ENCODE assay signal across 12 cellular contexts in the genomic region with DNA sequence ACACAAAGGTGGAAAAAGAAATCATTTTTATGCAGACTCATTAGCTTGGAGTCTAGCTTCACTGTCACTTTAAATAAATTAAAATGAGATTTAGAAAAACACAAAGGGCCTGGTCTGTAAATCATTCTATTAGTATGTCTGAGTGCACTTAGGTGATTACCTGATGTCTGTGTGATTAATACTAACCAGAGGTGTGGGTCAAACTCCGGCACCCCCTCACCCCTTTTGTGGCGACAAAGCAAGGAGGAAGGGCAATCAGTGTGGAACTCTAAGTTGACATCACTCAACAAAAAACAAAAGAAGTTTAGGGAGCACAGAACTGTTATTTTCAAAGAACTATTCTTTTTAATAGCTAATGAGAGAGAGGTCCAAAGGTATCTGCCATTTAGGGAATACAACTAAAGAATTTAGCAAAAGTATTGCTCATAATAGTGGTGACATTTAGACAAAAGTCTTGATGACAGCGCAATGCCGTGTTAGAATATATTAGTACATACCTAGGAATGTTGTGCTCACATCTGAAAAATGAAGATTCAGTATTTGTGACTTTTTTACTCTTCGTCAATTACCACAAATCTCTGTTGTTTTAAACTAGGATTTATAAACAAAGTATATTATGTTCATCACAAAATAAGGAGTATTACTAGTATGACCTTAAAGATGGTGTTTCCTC.
A peak's percentile ranks its signal among the peaks of the same experiment; 100 is the strongest.
DNase-seq lines count a peak whose midpoint lies in the region; ATAC-seq and TF ChIP-seq lines count a peak whose summit lies in the region.
"Had no signal": no experiment of that assay in that cellular context is flagged by ENCODE, and none has a peak within 500 bp of the region (broad histone marks: within the 10 kb centered on the region; RNA-seq: fewer than 3 reads in every experiment).

No MANE protein-coding gene starts in this region.

- intact Hi-C loops in tibial artery (cut with DNase I; ENCODE audit: low total_unique reads), result no loop called here

- H3K4me3 Mint-ChIP-seq in activated T-cell treated with anti-CD3 and anti-CD28 coated beads, Interleukin-2, amount 50 U/mL, for 24 hours, result no peak overlapping the region
- H3K4me3 Mint-ChIP-seq in memory B cell, result no peak overlapping the region

- H3K4me1 Mint-ChIP-seq in activated T-cell treated with anti-CD3 and anti-CD28 coated beads, Interleukin-2, amount 50 U/mL, for 24 hours (ENCODE audit: low read depth), result peaks cover 69% of the 10 kb centered on the region
- H3K4me1 Mint-ChIP-seq in memory B cell, result peaks cover 54% of the 10 kb centered on the region

- no peak for TF ChIP-seq CTCF in brain microvascular endothelial cell (IDR thresholded peaks at IDR 0.05; ENCODE audit: low read depth, low read length, missing control alignments)
- no peak for TF ChIP-seq CTCF in tibial artery (IDR thresholded peaks at IDR 0.05)

- no peak for DNase-seq in activated T-cell treated with anti-CD3 and anti-CD28 coated beads, Interleukin-2, amount 50 U/mL, for 24 hours
- no peak for DNase-seq in activated T-cell treated with anti-CD3 and anti-CD28 coated beads for 4 hours
- DNase-seq in brain microvascular endothelial cell, result no peak
- DNase-seq in memory B cell (ENCODE audit: low spot score in 2 of 2), result no peak
- DNase-seq in tibial artery, result no peak
- no peak for DNase-seq in NCI-H1048 (lab: John Stamatoyannopoulos, UW)
- DNase-seq: activated CD4-positive, alpha-beta T cell treated with anti-CD3 and anti-CD28 coated beads for 4 hours; GDM1; NCI-H2029 treated with DMSO at 0.1 percent for 48 hours; stimulated activated naive CD8-positive, alpha-beta T cell treated with anti-CD3 and anti-CD28 coated beads, Interleukin-15, amount 100 ng/mL, for 72 hours had no signal

- peaks cover 5% of the 10 kb centered on the region for H3K36me3 ChIP-seq in brain microvascular endothelial cell (replicated peaks)
- no peaks in the 10 kb centered on the region for H3K36me3 ChIP-seq in tibial artery

- H3K4me3 ChIP-seq in brain microvascular endothelial cell (ENCODE audit: low read depth, low read length), result no peak overlapping the region
- peak overlapping the region in 1 of 2 donors; percentile 43 for H3K4me3 ChIP-seq in tibial artery

- H3K27me3 ChIP-seq in brain microvascular endothelial cell (replicated peaks) (no peaks in the 10 kb centered on the region), tibial artery (no peaks in the 10 kb centered on the region)

- no peaks in the 10 kb centered on the region for H3K9me3 ChIP-seq in tibial artery

- H3K27ac Mint-ChIP-seq in activated T-cell treated with anti-CD3 and anti-CD28 coated beads, Interleukin-2, amount 50 U/mL, for 24 hours, result peak overlapping the region; percentile 73
- H3K27ac Mint-ChIP-seq in memory B cell, result peak overlapping the region; percentile 31
- H3K27ac Mint-ChIP-seq: stimulated activated naive CD8-positive, alpha-beta T cell treated with anti-CD3 and anti-CD28 coated beads, Interleukin-15, amount 100 ng/mL, for 72 hours had no signal

- peaks cover 3% of the 10 kb centered on the region for H3K36me3 Mint-ChIP-seq in activated T-cell treated with anti-CD3 and anti-CD28 coated beads, Interleukin-2, amount 50 U/mL, for 24 hours (ENCODE audit: low read depth)
- peaks cover 3% of the 10 kb centered on the region for H3K36me3 Mint-ChIP-seq in memory B cell

- peaks cover 16% of the 10 kb centered on the region for H3K27me3 Mint-ChIP-seq in activated T-cell treated with anti-CD3 and anti-CD28 coated beads, Interleukin-2, amount 50 U/mL, for 24 hours
- no peaks in the 10 kb centered on the region for H3K27me3 Mint-ChIP-seq in memory B cell

- peaks cover 0 to 97% (median 37%) of the 10 kb centered on the region in 4 donors for H3K4me1 ChIP-seq in tibial artery

- ATAC-seq in memory B cell (ENCODE audit: low read depth), result no peak
- no peak for ATAC-seq in HG02885 (IDR thresholded peaks at IDR 0.05; ENCODE audit: poor library complexity, unreplicated experiment)
- ATAC-seq in GM18909 (IDR thresholded peaks at IDR 0.05; ENCODE audit: poor library complexity, unreplicated experiment), result no peak

- H3K27ac ChIP-seq in brain microvascular endothelial cell (peak overlapping the region; percentile 80), tibial artery (peak overlapping the region; percentile 65)

- in situ Hi-C loops in brain microvascular endothelial cell (cut with HindIII; ENCODE audit: low pct_ligation_motif_present, low sequenced_read_pairs), result no loop called here

- H3K9me3 Mint-ChIP-seq in activated T-cell treated with anti-CD3 and anti-CD28 coated beads, Interleukin-2, amount 50 U/mL, for 24 hours, result no peaks in the 10 kb centered on the region
- no peaks in the 10 kb centered on the region for H3K9me3 Mint-ChIP-seq in memory B cell
- H3K9me3 Mint-ChIP-seq: stimulated activated naive CD8-positive, alpha-beta T cell treated with anti-CD3 and anti-CD28 coated beads, Interleukin-15, amount 100 ng/mL, for 72 hours had no signal
